ENCODE assay signal across 8 cellular contexts in genomic region chr14:99518441-99519346, GRCh38. TPM values are rescaled to one million over a fixed set of nuclear protein-coding genes. Genes with fewer than 3 reads are reported as not detected.
DNase-seq lines count a peak whose midpoint lies in the region; ATAC-seq lines count a peak whose summit lies in the region.

No MANE protein-coding gene starts in this region.

- no peaks in the 10 kb centered on the region for H3K9me3 Mint-ChIP-seq in memory B cell

- no peaks in the 10 kb centered on the region for H3K4me1 Mint-ChIP-seq in memory B cell

- no peak overlapping the region for H3K27ac Mint-ChIP-seq in memory B cell

- H3K4me3 Mint-ChIP-seq in memory B cell = no peak overlapping the region

- ATAC-seq in HG02981 (IDR thresholded peaks at IDR 0.05; ENCODE audit: unreplicated experiment) (peak; percentile 79), memory B cell (ENCODE audit: low read depth) (peak; percentile 88)

- H3K27me3 Mint-ChIP-seq in memory B cell = no peaks in the 10 kb centered on the region

- H3K36me3 Mint-ChIP-seq in memory B cell = no peaks in the 10 kb centered on the region

- peak; percentile 28 for DNase-seq in NK-92 treated with Interleukin-12 subunit alpha and Interleukin-12 subunit beta, amount 100 ng/mL, for 24 hours (lab: John Stamatoyannopoulos, UW)
- DNase-seq in NK-92 (lab: John Stamatoyannopoulos, UW; ENCODE audit: unreplicated experiment) (no peak), NCI-H2196 (lab: John Stamatoyannopoulos, UW; ENCODE audit: unreplicated experiment) (peak; percentile 55), dermis blood vessel endothelial cell (peak; percentile 78), memory B cell (ENCODE audit: low spot score in 2 of 2) (peak; percentile 76 to 92)
- DNase-seq in activated CD4-positive, alpha-beta T cell treated with anti-CD3 and anti-CD28 coated beads, Interleukin-2, amount 50 U/mL, for 1 hour = peak; percentile 85
- DNase-seq in stimulated activated CD8-positive, alpha-beta memory T cell treated with anti-CD3 and anti-CD28 coated beads, Interleukin-2, amount 100 ng/mL, for 1 hour (ENCODE audit: low read depth in 2 of 2) = peak; percentile 57 to 61

RNA-seq across cellular contexts. Expression of gene CCNK, which starts 37.5 kb away (rescaled TPM):
- total RNA-seq in dermis blood vessel endothelial cell = 25.7 and 36.7 TPM in 2 replicates

RNA-seq across cellular contexts. Expression of gene SETD3, which starts 38.0 kb away (rescaled TPM):
- total RNA-seq in dermis blood vessel endothelial cell = 69.8 and 82.7 TPM in 2 replicates
